13 cellular contexts compared by ENCODE assay signal in genomic region chr19:29805026-29805925, GRCh38. TPM values are rescaled to one million over a fixed set of nuclear protein-coding genes. Genes with fewer than 3 reads are reported as not detected.
DNase-seq lines count a peak whose midpoint lies in the region; ATAC-seq, FAIRE-seq and TF ChIP-seq lines count a peak whose summit lies in the region.
"Had no signal": no experiment of that assay in that cellular context is flagged by ENCODE, and none has a peak within 500 bp of the region (broad histone marks: within the 10 kb centered on the region; RNA-seq: fewer than 3 reads in every experiment).

No MANE protein-coding gene starts in this region.

- TF ChIP-seq EP300 in SK-N-SH (IDR thresholded peaks at IDR 0.05; ENCODE audit: borderline replicate concordance in 1 of 2, low read depth in 1 of 2, low read length in 1 of 2): no peak

- peak overlapping the region; percentile 2; the same call in 1 of the 2 replicates for H2AFZ ChIP-seq in SK-N-SH (ENCODE audit: low read depth)

- H3K27me3 ChIP-seq in SK-N-SH (ENCODE audit: insufficient read depth): no peaks in the 10 kb centered on the region
- H3K27me3 ChIP-seq: SJSA1 had no signal

- no peaks in the 10 kb centered on the region for H3K9me2 ChIP-seq in SK-N-SH

- ATAC-seq in SK-N-SH treated with all-trans-retinoic acid at 6 μM for 48 hours (no peak; the same call in 1 of the 3 replicates), sciatic nerve (peak; percentile 47), HG03354 (IDR thresholded peaks at IDR 0.05; ENCODE audit: poor library complexity, severe bottlenecking, unreplicated experiment) (no peak)

- POLR2A ChIA-PET in SK-N-SH (lab: Yijun Ruan, JAX) (no interaction called here), GM10248 (lab: Yijun Ruan, JAX) (no interaction called here)

- H3K4me1 ChIP-seq in SK-N-SH (ENCODE audit: control insufficient read depth in 1 of 2, insufficient read depth in 2 of 2, low read depth in 1 of 2, low read length in 1 of 2): peaks cover 0 to 19% of the 10 kb centered on the region in 2 experiments; a peak in 1 of 4 replicates
- H3K4me1 ChIP-seq: SJSA1 had no signal

- H4K20me1 ChIP-seq in SK-N-SH (ENCODE audit: insufficient read depth): no peaks in the 10 kb centered on the region

- H3K36me3 ChIP-seq in SK-N-SH (replicated peaks in 1 of 2; ENCODE audit: control insufficient read depth in 1 of 2, insufficient read depth in 2 of 2, low read length in 1 of 2): no peaks in the 10 kb centered on the region
- H3K36me3 ChIP-seq: SJSA1 had no signal

- H3K9ac ChIP-seq in SK-N-SH: no peak overlapping the region

- H3K4me3 ChIP-seq in SK-N-SH (ENCODE audit: low read depth in 2 of 2, low read length in 1 of 2) (no peak overlapping the region), fibroblast of the aortic adventitia (ENCODE audit: low read depth, low read length) (no peak overlapping the region)
- H3K4me3 ChIP-seq: SJSA1 had no signal

- no peaks in the 10 kb centered on the region for H3K79me2 ChIP-seq in SK-N-SH (ENCODE audit: insufficient read depth)

- H3K27ac ChIP-seq in SK-N-SH (ENCODE audit: low read depth in 2 of 2, low read length in 1 of 2): peak overlapping the region in 1 of 2 experiments; percentile 53; a peak in 2 of 4 replicates
- H3K27ac ChIP-seq: SJSA1 had no signal

- CTCF ChIA-PET in SK-N-SH (lab: Yijun Ruan, JAX): no interaction called here
- CTCF ChIA-PET in GM10248 (lab: Yijun Ruan, JAX): interaction anchor here (1.7 kb wide), 1 partner anchor 45 kb away, joined by 4 read pairs; no protein-coding TSS in a partner anchor

- peak; percentile 64 for FAIRE-seq in RCC 7860 (lab: Jason Lieb, UNC)
- FAIRE-seq: A204.1 had no signal

- H3K4me2 ChIP-seq in SK-N-SH: no peak overlapping the region

- 85% methylated on average over 16 of the region's 18 CpGs for WGBS in SK-N-SH (ENCODE audit: low lambda C conversion rate)

- no peak for TF ChIP-seq CTCF in SK-N-SH (IDR thresholded peaks at IDR 0.05)
- no peak for TF ChIP-seq CTCF in fibroblast of the aortic adventitia (IDR thresholded peaks at IDR 0.05; ENCODE audit: insufficient read depth, low read length)
- TF ChIP-seq CTCF in GM10248 (IDR thresholded peaks at IDR 0.05; ENCODE audit: control extremely low read depth, extremely low read depth, low read depth, missing control alignments): no peak

- H3F3A ChIP-seq in SK-N-SH (replicated peaks; ENCODE audit: insufficient read depth): no peaks in the 10 kb centered on the region

- TF ChIP-seq RAD21 in SK-N-SH (IDR thresholded peaks at IDR 0.05; ENCODE audit: low read length): no peak

- DNase-seq in SK-N-SH (no peak), RCC 7860 (ENCODE audit: low spot score) (peak; percentile 77), fibroblast of the aortic adventitia (ENCODE audit: low read depth) (peak; percentile 32), sciatic nerve (ENCODE audit: low spot score) (no peak), GM10248 (ENCODE audit: extremely low spot score) (no peak), NCI-H2196 treated with DMSO at 0.1 percent for 48 hours (lab: John Stamatoyannopoulos, UW; ENCODE audit: unreplicated experiment) (no peak)
- DNase-seq: activated B cell treated with CpG ODN at 0.5 μM for 24 hours; activated T-cell treated with anti-CD3 and anti-CD28 coated beads, Interleukin-2, amount 50 U/mL, for 24 hours; NCI-H2081 treated with DMSO at 0.1 percent for 48 hours had no signal

- intact Hi-C loops in sciatic nerve (cut with DNase I): no loop called here

- H3K9me3 ChIP-seq in SK-N-SH: no peaks in the 10 kb centered on the region
- H3K9me3 ChIP-seq: SJSA1 had no signal

TF ChIP-seq in SK-N-SH, 30 proteins besides CTCF, POLR2A, EP300 and RAD21:
- no peak for TF ChIP-seq TEAD4 (IDR thresholded peaks at IDR 0.05; ENCODE audit: borderline replicate concordance, insufficient read depth)
- TF ChIP-seq POLR2AphosphoS5 (IDR thresholded peaks at IDR 0.05; ENCODE audit: low read depth, low read length): no peak
- TF ChIP-seq NFIC (IDR thresholded peaks at IDR 0.05; ENCODE audit: borderline replicate concordance): no peak
- no peak for TF ChIP-seq JUND (IDR thresholded peaks at IDR 0.05)
- no peak for TF ChIP-seq USF2 (IDR thresholded peaks at IDR 0.05; ENCODE audit: borderline replicate concordance, low read depth, low read length)
- TF ChIP-seq NRF1 (IDR thresholded peaks at IDR 0.05; ENCODE audit: low read depth, low read length): no peak

TF ChIP-seq in SK-N-SH treated with all-trans-retinoic acid at 6 μM for 48 hours, 23 proteins besides CTCF, POLR2A, EP300 and RAD21:
- TF ChIP-seq ZFP3 (CRISPR knock-in tag; IDR thresholded peaks at IDR 0.05): no peak
- TF ChIP-seq ZNF565 (CRISPR knock-in tag; conservative IDR thresholded peaks at IDR 0.05; ENCODE audit: low read depth): no peak
- TF ChIP-seq OSR1 (CRISPR knock-in tag; IDR thresholded peaks at IDR 0.05): no peak
- TF ChIP-seq TSHZ2 (CRISPR knock-in tag; IDR thresholded peaks at IDR 0.05): no peak

RNA-seq across cellular contexts. Expression of gene CCNE1, which starts 6.5 kb away (rescaled TPM):
- 8.9 and 9.0 TPM in 2 replicates for polyA plus RNA-seq in SK-N-SH (2012; rRNA removed)
- 9.3 and 9.9 TPM in 2 replicates for polyA plus RNA-seq in SK-N-SH (2012; cell fraction: cytosol; rRNA removed)
- 14.9 and 17.0 TPM in 2 replicates for polyA plus RNA-seq in SK-N-SH (2012; cell fraction: nucleus; rRNA removed)
- 4.8 and 5.6 TPM in 2 replicates for total RNA-seq in fibroblast of the aortic adventitia (ENCODE audit: low replicate concordance)
- 4.1 TPM for total RNA-seq in sciatic nerve

Comparison
In these comparisons a context has a peak if more than half of its experiments do, and no peak if none do; other contexts are left out.
1. DNase-seq: peak in RCC 7860 (single experiment) and fibroblast of the aortic adventitia (single experiment); none in SK-N-SH (single experiment), sciatic nerve (single experiment), GM10248 (single experiment) and NCI-H2196 treated with DMSO at 0.1 percent for 48 hours (single experiment).